ENCODE assay signal across 16 cellular contexts in the genomic region with DNA sequence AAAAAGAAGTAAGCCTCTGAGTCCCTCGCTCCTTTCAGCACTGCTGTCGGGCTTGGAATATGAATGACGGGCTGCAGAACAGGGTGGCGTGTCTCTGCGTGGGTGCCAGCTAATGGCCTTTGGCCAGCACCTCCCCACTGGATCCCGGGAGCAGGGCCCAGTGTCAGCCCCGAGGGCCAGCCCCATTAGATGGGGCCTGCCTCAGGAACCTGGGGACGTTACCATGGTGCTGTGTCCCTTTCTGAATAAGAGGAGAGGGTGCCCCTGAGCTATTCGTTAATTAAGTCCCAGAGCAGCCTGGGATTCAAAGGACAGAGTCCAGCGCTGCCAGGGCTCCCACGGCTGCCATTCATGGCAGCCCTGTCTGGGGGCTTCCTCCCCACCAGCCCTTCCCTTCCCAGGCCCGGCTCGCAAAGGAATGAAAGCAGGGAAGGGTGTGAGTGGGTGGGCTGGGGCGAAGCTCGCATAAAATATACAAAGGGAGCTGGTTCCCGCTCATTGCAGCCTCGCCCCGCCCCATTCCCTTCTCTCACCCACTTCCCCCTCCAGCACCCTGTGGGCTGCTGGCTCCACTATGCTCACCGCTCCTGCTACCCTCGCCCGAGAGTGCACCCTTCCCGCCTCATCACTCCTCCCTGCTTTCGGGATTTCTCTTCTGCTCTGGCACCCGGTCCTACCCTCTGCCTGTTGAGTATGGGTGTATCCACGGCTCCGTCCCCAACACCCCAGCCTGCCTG. TPM values are rescaled to one million over a fixed set of nuclear protein-coding genes. Genes with fewer than 3 reads are reported as not detected.
A peak's percentile ranks its signal among the peaks of the same experiment; 100 is the strongest.
DNase-seq lines count a peak whose midpoint lies in the region; ATAC-seq lines count a peak whose summit lies in the region.
"Had no signal": no experiment of that assay in that cellular context is flagged by ENCODE, and none has a peak within 500 bp of the region (broad histone marks: within the 10 kb centered on the region; RNA-seq: fewer than 3 reads in every experiment).

No MANE protein-coding gene starts in this region.

- no peaks in the 10 kb centered on the region for H3K4me1 Mint-ChIP-seq in activated T-helper 1 cell treated with anti-CD3 and anti-CD28 coated beads, Interleukin-12 subunit alpha, Interleukin-12 subunit beta, Interleukin-2, Interleukin-4 antibody, amounts not matched to agents 30 ng/mL and 10 ng/mL and 1 ng/mL, durations not matched to agents 14 hours and 24 hours and 36 hours (ENCODE audit: low read depth)
- H3K4me1 Mint-ChIP-seq: activated naive CD8-positive, alpha-beta T cell treated with anti-CD3 and anti-CD28 coated beads, Interleukin-2, amount 50 U/mL, for 24 hours; CD4-positive, CD25-positive, alpha-beta regulatory T cell had no signal

- H3K4me3 Mint-ChIP-seq in activated T-helper 1 cell treated with anti-CD3 and anti-CD28 coated beads, Interleukin-12 subunit alpha, Interleukin-12 subunit beta, Interleukin-2, Interleukin-4 antibody, amounts not matched to agents 30 ng/mL and 10 ng/mL and 1 ng/mL, durations not matched to agents 14 hours and 24 hours and 36 hours, result no peak overlapping the region
- H3K4me3 Mint-ChIP-seq: activated naive CD8-positive, alpha-beta T cell treated with anti-CD3 and anti-CD28 coated beads, Interleukin-2, amount 50 U/mL, for 24 hours; CD4-positive, CD25-positive, alpha-beta regulatory T cell had no signal

- no peak overlapping the region for H3K27ac ChIP-seq in caudate nucleus (ENCODE audit: low read depth, low read length)
- no peak overlapping the region for H3K27ac ChIP-seq in substantia nigra (ENCODE audit: low read depth, low read length, poor library complexity, severe bottlenecking)
- H3K27ac ChIP-seq: colonic mucosa, psoas muscle had no signal

- H3K36me3 Mint-ChIP-seq in activated T-helper 1 cell treated with anti-CD3 and anti-CD28 coated beads, Interleukin-12 subunit alpha, Interleukin-12 subunit beta, Interleukin-2, Interleukin-4 antibody, amounts not matched to agents 30 ng/mL and 10 ng/mL and 1 ng/mL, durations not matched to agents 14 hours and 24 hours and 36 hours (ENCODE audit: low read depth), result no peaks in the 10 kb centered on the region
- H3K36me3 Mint-ChIP-seq: CD4-positive, CD25-positive, alpha-beta regulatory T cell had no signal

- intact Hi-C loops in left colon (cut with DNase I, micrococcal nuclease), result no loop called here
- intact Hi-C loops in activated T-helper 1 cell treated with anti-CD3 and anti-CD28 coated beads, Interleukin-12 subunit alpha, Interleukin-12 subunit beta, Interleukin-2, Interleukin-4 antibody, amounts not matched to agents 30 ng/mL and 10 ng/mL and 1 ng/mL, durations not matched to agents 14 hours and 24 hours and 36 hours (cut with micrococcal nuclease), result no loop called here

- DNase-seq in MV-4-11 (lab: John Stamatoyannopoulos, UW) (peak; percentile 9), caudate nucleus (lab: John Stamatoyannopoulos, UW) (peak in 40 of 61 donors; percentile 17 to 84 (median 58)), left colon (no peak), substantia nigra (lab: John Stamatoyannopoulos, UW) (peak in 34 of 49 donors; percentile 26 to 87 (median 54)), DMS153 (lab: John Stamatoyannopoulos, UW) (no peak)
- DNase-seq in activated T-helper 1 cell treated with anti-CD3 and anti-CD28 coated beads, Interleukin-12 subunit alpha, Interleukin-12 subunit beta, Interleukin-2, Interleukin-4 antibody, amounts not matched to agents 30 ng/mL and 10 ng/mL and 1 ng/mL, durations not matched to agents 14 hours and 24 hours and 36 hours (ENCODE audit: low spot score), result no peak
- DNase-seq: activated CD4-positive, alpha-beta T cell treated with anti-CD3 and anti-CD28 coated beads for 4 hours; activated naive CD8-positive, alpha-beta T cell treated with anti-CD3 and anti-CD28 coated beads, Interleukin-2, amount 50 U/mL, for 24 hours; activated T-cell treated with anti-CD3 and anti-CD28 coated beads, Interleukin-2, amount 50 U/mL, for 1 hour; CD4-positive, CD25-positive, alpha-beta regulatory T cell; colonic mucosa; NCI-H187 treated with DMSO at 0.1 percent for 48 hours; NCI-H774; psoas muscle; stimulated activated CD4-positive, alpha-beta T cell treated with anti-CD3 and anti-CD28 coated beads, Interleukin-4, amount 100 ng/mL, for 24 hours had no signal

- H3K27me3 Mint-ChIP-seq in activated T-helper 1 cell treated with anti-CD3 and anti-CD28 coated beads, Interleukin-12 subunit alpha, Interleukin-12 subunit beta, Interleukin-2, Interleukin-4 antibody, amounts not matched to agents 30 ng/mL and 10 ng/mL and 1 ng/mL, durations not matched to agents 14 hours and 24 hours and 36 hours (ENCODE audit: insufficient read depth), result no peaks in the 10 kb centered on the region
- H3K27me3 Mint-ChIP-seq: activated naive CD8-positive, alpha-beta T cell treated with anti-CD3 and anti-CD28 coated beads, Interleukin-2, amount 50 U/mL, for 24 hours; CD4-positive, CD25-positive, alpha-beta regulatory T cell had no signal

- H3K9me3 Mint-ChIP-seq in activated T-helper 1 cell treated with anti-CD3 and anti-CD28 coated beads, Interleukin-12 subunit alpha, Interleukin-12 subunit beta, Interleukin-2, Interleukin-4 antibody, amounts not matched to agents 30 ng/mL and 10 ng/mL and 1 ng/mL, durations not matched to agents 14 hours and 24 hours and 36 hours, result no peaks in the 10 kb centered on the region
- H3K9me3 Mint-ChIP-seq: activated naive CD8-positive, alpha-beta T cell treated with anti-CD3 and anti-CD28 coated beads, Interleukin-2, amount 50 U/mL, for 24 hours had no signal

- no peak overlapping the region for H3K27ac Mint-ChIP-seq in activated T-helper 1 cell treated with anti-CD3 and anti-CD28 coated beads, Interleukin-12 subunit alpha, Interleukin-12 subunit beta, Interleukin-2, Interleukin-4 antibody, amounts not matched to agents 30 ng/mL and 10 ng/mL and 1 ng/mL, durations not matched to agents 14 hours and 24 hours and 36 hours
- H3K27ac Mint-ChIP-seq: activated naive CD8-positive, alpha-beta T cell treated with anti-CD3 and anti-CD28 coated beads, Interleukin-2, amount 50 U/mL, for 24 hours; CD4-positive, CD25-positive, alpha-beta regulatory T cell had no signal

- ATAC-seq in left colon (peak; percentile 12), HG02973 (IDR thresholded peaks at IDR 0.05; ENCODE audit: unreplicated experiment) (no peak)
- ATAC-seq: activated naive CD8-positive, alpha-beta T cell treated with anti-CD3 and anti-CD28 coated beads, Interleukin-2, amount 50 U/mL, for 24 hours; psoas muscle had no signal

RNA-seq across cellular contexts. Expression of a gene that starts 14.6 kb away (rescaled TPM):
- 10 to 100 TPM; 31.3 to 51.0 TPM for total RNA-seq in left colon
- 30.6 and 32.0 TPM in 2 replicates for total RNA-seq in activated T-helper 1 cell treated with anti-CD3 and anti-CD28 coated beads, Interleukin-12 subunit alpha, Interleukin-12 subunit beta, Interleukin-2, Interleukin-4 antibody, amounts not matched to agents 30 ng/mL and 10 ng/mL and 1 ng/mL, durations not matched to agents 14 hours and 24 hours and 36 hours

RNA-seq across cellular contexts. Expression of a gene that starts 58.4 kb away (rescaled TPM):
- 10 to 100 TPM; 28.5 to 30.5 TPM for total RNA-seq in left colon
- 10.5 and 11.1 TPM in 2 replicates for total RNA-seq in activated T-helper 1 cell treated with anti-CD3 and anti-CD28 coated beads, Interleukin-12 subunit alpha, Interleukin-12 subunit beta, Interleukin-2, Interleukin-4 antibody, amounts not matched to agents 30 ng/mL and 10 ng/mL and 1 ng/mL, durations not matched to agents 14 hours and 24 hours and 36 hours

Comparison
In these comparisons a context has a peak if more than half of its experiments do, and no peak if none do; other contexts are left out.
1. DNase-seq: peak in MV-4-11 (single experiment), caudate nucleus (40 of 61) and substantia nigra (34 of 49); none in left colon (0 of 2), activated T-helper 1 cell treated with anti-CD3 and anti-CD28 coated beads, Interleukin-12 subunit alpha, Interleukin-12 subunit beta, Interleukin-2, Interleukin-4 antibody, amounts not matched to agents 30 ng/mL and 10 ng/mL and 1 ng/mL, durations not matched to agents 14 hours and 24 hours and 36 hours (single experiment) and DMS153 (single experiment).